ENCODE assay signal across 1 cellular context in the genomic region with DNA sequence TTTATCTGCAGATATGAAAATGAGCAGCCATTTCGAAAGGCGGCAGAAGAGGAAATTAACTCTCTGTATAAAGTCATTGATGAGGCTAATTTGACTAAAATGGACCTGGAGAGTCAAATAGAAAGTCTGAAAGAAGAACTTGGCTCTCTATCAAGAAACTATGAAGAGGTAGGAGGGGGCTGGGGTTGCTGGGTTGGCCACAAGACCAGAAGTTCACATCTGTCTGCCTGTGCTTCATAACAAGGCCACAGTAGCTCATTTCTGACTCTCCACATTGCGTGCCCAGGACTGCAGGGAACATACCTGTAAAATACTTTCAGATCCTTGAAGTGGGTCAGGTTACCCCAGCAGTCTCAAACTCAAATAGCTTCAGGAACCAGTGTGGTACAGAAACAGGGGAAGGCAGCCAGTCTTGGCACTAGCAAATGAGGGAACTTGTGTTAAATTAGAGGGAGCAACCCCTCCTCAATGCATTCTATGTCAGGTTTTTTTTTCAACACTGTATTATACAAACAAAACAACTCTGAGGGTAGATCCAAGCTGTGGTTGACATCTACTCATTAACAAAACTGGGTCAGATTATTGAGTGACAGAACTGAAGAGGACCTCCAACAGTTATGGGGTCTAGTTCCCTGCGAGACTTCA.
TF ChIP-seq lines count a peak whose summit lies in the region.

No MANE protein-coding gene starts in this region.

TF ChIP-seq in HepG2, 621 proteins besides CTCF, POLR2A, EP300 and RAD21 (continued from another document):
- TF ChIP-seq, protein P1, sequence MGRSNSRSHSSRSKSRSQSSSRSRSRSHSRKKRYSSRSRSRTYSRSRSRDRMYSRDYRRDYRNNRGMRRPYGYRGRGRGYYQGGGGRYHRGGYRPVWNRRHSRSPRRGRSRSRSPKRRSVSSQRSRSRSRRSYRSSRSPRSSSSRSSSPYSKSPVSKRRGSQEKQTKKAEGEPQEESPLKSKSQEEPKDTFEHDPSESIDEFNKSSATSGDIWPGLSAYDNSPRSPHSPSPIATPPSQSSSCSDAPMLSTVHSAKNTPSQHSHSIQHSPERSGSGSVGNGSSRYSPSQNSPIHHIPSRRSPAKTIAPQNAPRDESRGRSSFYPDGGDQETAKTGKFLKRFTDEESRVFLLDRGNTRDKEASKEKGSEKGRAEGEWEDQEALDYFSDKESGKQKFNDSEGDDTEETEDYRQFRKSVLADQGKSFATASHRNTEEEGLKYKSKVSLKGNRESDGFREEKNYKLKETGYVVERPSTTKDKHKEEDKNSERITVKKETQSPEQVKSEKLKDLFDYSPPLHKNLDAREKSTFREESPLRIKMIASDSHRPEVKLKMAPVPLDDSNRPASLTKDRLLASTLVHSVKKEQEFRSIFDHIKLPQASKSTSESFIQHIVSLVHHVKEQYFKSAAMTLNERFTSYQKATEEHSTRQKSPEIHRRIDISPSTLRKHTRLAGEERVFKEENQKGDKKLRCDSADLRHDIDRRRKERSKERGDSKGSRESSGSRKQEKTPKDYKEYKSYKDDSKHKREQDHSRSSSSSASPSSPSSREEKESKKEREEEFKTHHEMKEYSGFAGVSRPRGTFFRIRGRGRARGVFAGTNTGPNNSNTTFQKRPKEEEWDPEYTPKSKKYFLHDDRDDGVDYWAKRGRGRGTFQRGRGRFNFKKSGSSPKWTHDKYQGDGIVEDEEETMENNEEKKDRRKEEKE (IDR thresholded peaks at IDR 0.05) = no peak
- TF ChIP-seq SSRP1 (CRISPR knock-in tag; IDR thresholded peaks at IDR 0.05) = no peak
- TF ChIP-seq ARNT2 (CRISPR knock-in tag; IDR thresholded peaks at IDR 0.05; ENCODE audit: low read depth) = no peak
- no peak for TF ChIP-seq KLF12 (CRISPR knock-in tag; IDR thresholded peaks at IDR 0.05; ENCODE audit: borderline replicate concordance)
- TF ChIP-seq NFE2L1 (CRISPR knock-in tag; IDR thresholded peaks at IDR 0.05; ENCODE audit: borderline replicate concordance) = no peak
- no peak for TF ChIP-seq NR2F2 (IDR thresholded peaks at IDR 0.05; ENCODE audit: borderline replicate concordance, low read depth)
TF ChIP-seq in HepG2: peak in this region for 0.
